In the genomic region with DNA sequence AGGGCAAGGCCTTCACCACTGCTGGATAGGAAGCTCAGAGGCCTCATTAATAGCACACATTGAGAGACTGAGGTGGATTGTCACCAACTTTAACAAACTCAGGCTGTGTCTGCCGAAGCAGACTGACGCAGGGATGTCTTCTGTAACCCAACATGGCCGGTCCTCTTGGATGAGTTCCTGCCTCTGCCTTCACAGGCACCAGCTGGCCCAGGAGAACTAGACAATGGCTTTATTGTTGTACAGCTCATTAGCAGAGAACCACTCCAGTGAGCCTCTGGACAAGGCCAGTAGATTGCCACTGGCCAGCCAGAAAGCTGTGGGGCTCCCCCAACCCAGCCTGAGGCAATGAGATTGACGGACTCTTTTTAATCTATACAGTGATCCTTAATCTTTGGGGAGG, we compare ENCODE assay signal across 2 cellular contexts.
TF ChIP-seq lines count a peak whose summit lies in the region.

No MANE protein-coding gene starts in this region.

TF ChIP-seq in HepG2, 621 proteins besides CTCF, POLR2A, EP300 and RAD21:
- no peak for TF ChIP-seq ZSCAN22 (CRISPR knock-in tag; IDR thresholded peaks at IDR 0.05)
- TF ChIP-seq SOX5 (CRISPR knock-in tag; IDR thresholded peaks at IDR 0.05; ENCODE audit: borderline replicate concordance) = peak; percentile 74
- TF ChIP-seq HNRNPUL1 (IDR thresholded peaks at IDR 0.05; ENCODE audit: low read depth, low read length) = no peak
- no peak for TF ChIP-seq KMT2A (CRISPR knock-in tag; IDR thresholded peaks at IDR 0.05)
- TF ChIP-seq SOX6 (IDR thresholded peaks at IDR 0.05) = no peak
- peak; percentile 48; the same call in 1 of the 2 replicates for TF ChIP-seq SOX6 (CRISPR knock-in tag; IDR thresholded peaks at IDR 0.05)
- TF ChIP-seq SOX13 (IDR thresholded peaks at IDR 0.05) = no peak
- TF ChIP-seq SOX13 (CRISPR knock-in tag; conservative IDR thresholded peaks at IDR 0.05 in 1 of 2, IDR thresholded peaks at IDR 0.05 in 1 of 2) = peak in 1 of 2 experiments; percentile 72; a peak in 2 of 4 replicates
- TF ChIP-seq, protein P1, sequence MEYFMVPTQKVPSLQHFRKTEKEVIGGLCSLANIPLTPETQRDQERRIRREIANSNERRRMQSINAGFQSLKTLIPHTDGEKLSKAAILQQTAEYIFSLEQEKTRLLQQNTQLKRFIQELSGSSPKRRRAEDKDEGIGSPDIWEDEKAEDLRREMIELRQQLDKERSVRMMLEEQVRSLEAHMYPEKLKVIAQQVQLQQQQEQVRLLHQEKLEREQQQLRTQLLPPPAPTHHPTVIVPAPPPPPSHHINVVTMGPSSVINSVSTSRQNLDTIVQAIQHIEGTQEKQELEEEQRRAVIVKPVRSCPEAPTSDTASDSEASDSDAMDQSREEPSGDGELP (IDR thresholded peaks at IDR 0.05; ENCODE audit: borderline replicate concordance, low read depth) = peak; percentile 76; the same call in 1 of the 2 replicates
- no peak for TF ChIP-seq ZNF264 (CRISPR knock-in tag; IDR thresholded peaks at IDR 0.05)
- no peak for TF ChIP-seq ATRX (CRISPR knock-in tag; IDR thresholded peaks at IDR 0.05; ENCODE audit: borderline replicate concordance)

TF ChIP-seq in HEK293T, 16 proteins besides CTCF, POLR2A, EP300 and RAD21:
- TF ChIP-seq SUZ12 (IDR thresholded peaks at IDR 0.05) = no peak
- TF ChIP-seq TARDBP (IDR thresholded peaks at IDR 0.05) = no peak
- TF ChIP-seq HDGF (IDR thresholded peaks at IDR 0.05; ENCODE audit: borderline replicate concordance) = no peak
- TF ChIP-seq, protein P2, sequence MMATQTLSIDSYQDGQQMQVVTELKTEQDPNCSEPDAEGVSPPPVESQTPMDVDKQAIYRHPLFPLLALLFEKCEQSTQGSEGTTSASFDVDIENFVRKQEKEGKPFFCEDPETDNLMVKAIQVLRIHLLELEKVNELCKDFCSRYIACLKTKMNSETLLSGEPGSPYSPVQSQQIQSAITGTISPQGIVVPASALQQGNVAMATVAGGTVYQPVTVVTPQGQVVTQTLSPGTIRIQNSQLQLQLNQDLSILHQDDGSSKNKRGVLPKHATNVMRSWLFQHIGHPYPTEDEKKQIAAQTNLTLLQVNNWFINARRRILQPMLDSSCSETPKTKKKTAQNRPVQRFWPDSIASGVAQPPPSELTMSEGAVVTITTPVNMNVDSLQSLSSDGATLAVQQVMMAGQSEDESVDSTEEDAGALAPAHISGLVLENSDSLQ (IDR thresholded peaks at IDR 0.05) = no peak
- TF ChIP-seq ZNF384 (IDR thresholded peaks at IDR 0.05) = no peak
- no peak for TF ChIP-seq FOXA1 (IDR thresholded peaks at IDR 0.05)
